29 cellular contexts compared by ENCODE assay signal in genomic region chr17:58913552-58913951, GRCh38.
"Had no signal": no experiment of that assay in that cellular context is flagged by ENCODE, and none has a peak within 500 bp of the region (broad histone marks: within the 10 kb centered on the region; RNA-seq: fewer than 3 reads in every experiment).

No MANE protein-coding gene starts in this region.

- DNase-seq: activated CD4-positive, alpha-beta memory T cell treated with anti-CD3 and anti-CD28 coated beads for 36 hours; activated CD4-positive, alpha-beta T cell treated with anti-CD3 and anti-CD28 coated beads, Interleukin-2, amount 10 ng/mL, durations not matched to agents 24 days and 14 days; activated CD4-positive, CD25-positive, alpha-beta regulatory T cell treated with anti-CD3 and anti-CD28 coated beads, Interleukin-2, amount 50 U/mL, for 72 hours; activated gamma-delta T cell treated with Interleukin-2 at 50 U/mL for 16 hours; activated naive CD4-positive, alpha-beta T cell treated with anti-CD3 and anti-CD28 coated beads, Interleukin-2, amount 50 U/mL, for 16 hours; activated T-cell treated with anti-CD3 and anti-CD28 coated beads, Interleukin-2, amount 50 U/mL, for 4 hours; amygdala; dermis blood vessel endothelial cell; effector CD4-positive, alpha-beta T cell; gastrocnemius medialis; hippocampal formation; left cardiac atrium; midbrain; naive thymus-derived CD4-positive, alpha-beta T cell; nucleus accumbens; pancreas; retina; sigmoid colon; small intestine; stimulated activated CD4-positive, alpha-beta T cell treated with anti-CD3 and anti-CD28 coated beads, Interleukin-4, amount 100 ng/mL, for 24 hours; stimulated activated naive CD8-positive, alpha-beta T cell treated with anti-CD3 and anti-CD28 coated beads, Interleukin-15, amount 100 ng/mL, for 72 hours; substantia nigra; T-helper 2 cell; upper lobe of right lung had no signal

- H3K36me3 Mint-ChIP-seq: activated CD4-positive, alpha-beta memory T cell treated with anti-CD3 and anti-CD28 coated beads for 36 hours; stimulated activated effector memory CD8-positive, alpha-beta T cell treated with anti-CD3 and anti-CD28 coated beads, Interleukin-12 subunit alpha, Interleukin-12 subunit beta, amount 100 ng/mL, for 72 hours had no signal

- H3K9me3 ChIP-seq: gastrocnemius medialis, pancreas, prostate gland, upper lobe of right lung had no signal

- H3K27me3 ChIP-seq: gastrocnemius medialis, pancreas, sigmoid colon, upper lobe of right lung had no signal

- H3K4me1 Mint-ChIP-seq: activated CD4-positive, alpha-beta T cell treated with anti-CD3 and anti-CD28 coated beads, Interleukin-2, amount 10 ng/mL, durations not matched to agents 24 days and 14 days; activated T-helper 17 cell treated with anti-CD3 and anti-CD28 coated beads, Interleukin-2, amount 50 U/mL, for 72 hours; central memory CD8-positive, alpha-beta T cell; memory B cell; naive thymus-derived CD4-positive, alpha-beta T cell; stimulated activated effector memory CD8-positive, alpha-beta T cell treated with anti-CD3 and anti-CD28 coated beads, Interleukin-12 subunit alpha, Interleukin-12 subunit beta, amount 100 ng/mL, for 72 hours; stimulated activated naive CD8-positive, alpha-beta T cell treated with anti-CD3 and anti-CD28 coated beads, Interleukin-15, amount 100 ng/mL, for 72 hours had no signal

- H3K36me3 ChIP-seq: gastrocnemius medialis, pancreas, prostate gland, sigmoid colon, upper lobe of right lung had no signal

- H3K9me3 Mint-ChIP-seq: activated T-helper 17 cell treated with anti-CD3 and anti-CD28 coated beads, Interleukin-2, amount 50 U/mL, for 72 hours had no signal

- H3K27ac Mint-ChIP-seq: activated CD4-positive, alpha-beta memory T cell treated with anti-CD3 and anti-CD28 coated beads for 36 hours; activated CD4-positive, alpha-beta T cell treated with anti-CD3 and anti-CD28 coated beads, Interleukin-2, amount 10 ng/mL, durations not matched to agents 24 days and 14 days; activated T-helper 17 cell treated with anti-CD3 and anti-CD28 coated beads, Interleukin-2, amount 50 U/mL, for 72 hours; memory B cell; naive thymus-derived CD4-positive, alpha-beta T cell; stimulated activated effector memory CD8-positive, alpha-beta T cell treated with anti-CD3 and anti-CD28 coated beads, Interleukin-12 subunit alpha, Interleukin-12 subunit beta, amount 100 ng/mL, for 72 hours; stimulated activated naive CD8-positive, alpha-beta T cell treated with anti-CD3 and anti-CD28 coated beads, Interleukin-15, amount 100 ng/mL, for 72 hours had no signal

- H3K4me3 ChIP-seq: gastrocnemius medialis, pancreas, prostate gland, sigmoid colon, upper lobe of right lung had no signal

- H3K4me3 Mint-ChIP-seq: activated CD4-positive, alpha-beta memory T cell treated with anti-CD3 and anti-CD28 coated beads for 36 hours; activated CD4-positive, alpha-beta T cell treated with anti-CD3 and anti-CD28 coated beads, Interleukin-2, amount 10 ng/mL, durations not matched to agents 24 days and 14 days; activated T-cell treated with anti-CD3 and anti-CD28 coated beads, Interleukin-2, amount 50 U/mL, for 4 hours; activated T-helper 17 cell treated with anti-CD3 and anti-CD28 coated beads, Interleukin-2, amount 50 U/mL, for 72 hours; central memory CD8-positive, alpha-beta T cell; memory B cell; naive thymus-derived CD4-positive, alpha-beta T cell; stimulated activated effector memory CD8-positive, alpha-beta T cell treated with anti-CD3 and anti-CD28 coated beads, Interleukin-12 subunit alpha, Interleukin-12 subunit beta, amount 100 ng/mL, for 72 hours; stimulated activated naive CD8-positive, alpha-beta T cell treated with anti-CD3 and anti-CD28 coated beads, Interleukin-15, amount 100 ng/mL, for 72 hours had no signal

- ATAC-seq: activated T-cell treated with anti-CD3 and anti-CD28 coated beads, Interleukin-2, amount 50 U/mL, for 4 hours; activated T-helper 17 cell treated with anti-CD3 and anti-CD28 coated beads, Interleukin-2, amount 50 U/mL, for 72 hours; gastrocnemius medialis; left cardiac atrium; naive thymus-derived CD4-positive, alpha-beta T cell; pancreas; stimulated activated effector memory CD8-positive, alpha-beta T cell treated with anti-CD3 and anti-CD28 coated beads, Interleukin-12 subunit alpha, Interleukin-12 subunit beta, amount 100 ng/mL, for 72 hours; stimulated activated naive CD8-positive, alpha-beta T cell treated with anti-CD3 and anti-CD28 coated beads, Interleukin-15, amount 100 ng/mL, for 72 hours had no signal

- H3K4me1 ChIP-seq: gastrocnemius medialis, pancreas, prostate gland, sigmoid colon, upper lobe of right lung had no signal

- H3K27ac ChIP-seq: gastrocnemius medialis, pancreas, prostate gland, sigmoid colon, upper lobe of right lung had no signal
